1 cellular context compared by ENCODE assay signal in genomic region chr11:9384535-9385287, GRCh38.
TF ChIP-seq lines count a peak whose summit lies in the region.

Gene IPO7 (plus strand): TSS chr11:9384652. CDS start chr11:9384764, 112 bp downstream.

TF ChIP-seq in GM12878, 131 proteins besides CTCF, POLR2A, EP300 and RAD21 (continued from another document and continues in another):
- TF ChIP-seq CEBPB (IDR thresholded peaks at IDR 0.05; ENCODE audit: borderline replicate concordance in 1 of 2, low read depth in 2 of 2, low read length in 2 of 2) (no peak), RBBP5 (conservative IDR thresholded peaks at IDR 0.05) (no peak), MEF2B (IDR thresholded peaks at IDR 0.05; ENCODE audit: partially characterized antibody, poor library complexity, severe bottlenecking) (no peak), NR2C2 (IDR thresholded peaks at IDR 0.05; ENCODE audit: borderline replicate concordance, control insufficient read depth, insufficient read length, low read depth) (no peak), MYB (IDR thresholded peaks at IDR 0.05; ENCODE audit: borderline replicate concordance, low read depth, low read length) (no peak), TCF12 (IDR thresholded peaks at IDR 0.05; ENCODE audit: low read depth, low read length) (0 out of 2 replicates have a peak, but pooled peaks have one; percentile 19), NKRF (conservative IDR thresholded peaks at IDR 0.05) (peak; percentile 86), RELA (IDR thresholded peaks at IDR 0.05; ENCODE audit: borderline replicate concordance, partially characterized antibody) (peak; percentile 75), JUND (IDR thresholded peaks at IDR 0.05; ENCODE audit: low read depth, low read length) (no peak), RB1 (IDR thresholded peaks at IDR 0.05; ENCODE audit: borderline replicate concordance) (peak; percentile 92; the same call in 1 of the 2 replicates), MEF2A (IDR thresholded peaks at IDR 0.05; ENCODE audit: insufficient read depth, low read depth, low read length) (no peak), ZNF384 (IDR thresholded peaks at IDR 0.05; ENCODE audit: borderline replicate concordance, low read depth, low read length) (no peak), CHD1 (IDR thresholded peaks at IDR 0.05; ENCODE audit: low read depth, low read length) (no peak), TARDBP (IDR thresholded peaks at IDR 0.05; ENCODE audit: borderline replicate concordance) (0 out of 2 replicates have a peak, but pooled peaks have one; percentile 77), SUPT20H (IDR thresholded peaks at IDR 0.05; ENCODE audit: borderline replicate concordance, control insufficient read depth, low read depth, low read length) (no peak), SIX5 (IDR thresholded peaks at IDR 0.05; ENCODE audit: low read depth, low read length, severe bottlenecking) (peak; percentile 91), KAT2A (conservative IDR thresholded peaks at IDR 0.05; ENCODE audit: control insufficient read depth, low read depth, low read length) (no peak), NBN (IDR thresholded peaks at IDR 0.05) (0 out of 2 replicates have a peak, but pooled peaks have one; percentile 23), MTA2 (IDR thresholded peaks at IDR 0.05; ENCODE audit: low read depth) (no peak), PAX5 (IDR thresholded peaks at IDR 0.05; ENCODE audit: borderline replicate concordance, low read depth, low read length) (peak; percentile 49; the same call in 1 of the 2 replicates), ATF2 (IDR thresholded peaks at IDR 0.05; ENCODE audit: low read length) (no peak), ATF7 (IDR thresholded peaks at IDR 0.05; ENCODE audit: low read depth) (no peak), BRCA1 (IDR thresholded peaks at IDR 0.05; ENCODE audit: low read depth, low read length) (no peak), ZNF207 (IDR thresholded peaks at IDR 0.05; ENCODE audit: borderline replicate concordance) (peak; percentile 69; the same call in 1 of the 2 replicates), HCFC1 (IDR thresholded peaks at IDR 0.05; ENCODE audit: low read length) (peak; percentile 93), JUNB (IDR thresholded peaks at IDR 0.05) (no peak), PML (IDR thresholded peaks at IDR 0.05; ENCODE audit: low read length) (peak; percentile 91), EED (IDR thresholded peaks at IDR 0.05; ENCODE audit: low read depth) (peak; percentile 27)
- TF ChIP-seq, protein P1, sequence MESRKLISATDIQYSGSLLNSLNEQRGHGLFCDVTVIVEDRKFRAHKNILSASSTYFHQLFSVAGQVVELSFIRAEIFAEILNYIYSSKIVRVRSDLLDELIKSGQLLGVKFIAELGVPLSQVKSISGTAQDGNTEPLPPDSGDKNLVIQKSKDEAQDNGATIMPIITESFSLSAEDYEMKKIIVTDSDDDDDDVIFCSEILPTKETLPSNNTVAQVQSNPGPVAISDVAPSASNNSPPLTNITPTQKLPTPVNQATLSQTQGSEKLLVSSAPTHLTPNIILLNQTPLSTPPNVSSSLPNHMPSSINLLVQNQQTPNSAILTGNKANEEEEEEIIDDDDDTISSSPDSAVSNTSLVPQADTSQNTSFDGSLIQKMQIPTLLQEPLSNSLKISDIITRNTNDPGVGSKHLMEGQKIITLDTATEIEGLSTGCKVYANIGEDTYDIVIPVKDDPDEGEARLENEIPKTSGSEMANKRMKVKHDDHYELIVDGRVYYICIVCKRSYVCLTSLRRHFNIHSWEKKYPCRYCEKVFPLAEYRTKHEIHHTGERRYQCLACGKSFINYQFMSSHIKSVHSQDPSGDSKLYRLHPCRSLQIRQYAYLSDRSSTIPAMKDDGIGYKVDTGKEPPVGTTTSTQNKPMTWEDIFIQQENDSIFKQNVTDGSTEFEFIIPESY (IDR thresholded peaks at IDR 0.05): no peak
- TF ChIP-seq, protein P2, sequence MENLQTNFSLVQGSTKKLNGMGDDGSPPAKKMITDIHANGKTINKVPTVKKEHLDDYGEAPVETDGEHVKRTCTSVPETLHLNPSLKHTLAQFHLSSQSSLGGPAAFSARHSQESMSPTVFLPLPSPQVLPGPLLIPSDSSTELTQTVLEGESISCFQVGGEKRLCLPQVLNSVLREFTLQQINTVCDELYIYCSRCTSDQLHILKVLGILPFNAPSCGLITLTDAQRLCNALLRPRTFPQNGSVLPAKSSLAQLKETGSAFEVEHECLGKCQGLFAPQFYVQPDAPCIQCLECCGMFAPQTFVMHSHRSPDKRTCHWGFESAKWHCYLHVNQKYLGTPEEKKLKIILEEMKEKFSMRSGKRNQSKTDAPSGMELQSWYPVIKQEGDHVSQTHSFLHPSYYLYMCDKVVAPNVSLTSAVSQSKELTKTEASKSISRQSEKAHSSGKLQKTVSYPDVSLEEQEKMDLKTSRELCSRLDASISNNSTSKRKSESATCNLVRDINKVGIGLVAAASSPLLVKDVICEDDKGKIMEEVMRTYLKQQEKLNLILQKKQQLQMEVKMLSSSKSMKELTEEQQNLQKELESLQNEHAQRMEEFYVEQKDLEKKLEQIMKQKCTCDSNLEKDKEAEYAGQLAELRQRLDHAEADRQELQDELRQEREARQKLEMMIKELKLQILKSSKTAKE (IDR thresholded peaks at IDR 0.05; ENCODE audit: low read depth, poor library complexity, severe bottlenecking): no peak
- TF ChIP-seq, protein P3, sequence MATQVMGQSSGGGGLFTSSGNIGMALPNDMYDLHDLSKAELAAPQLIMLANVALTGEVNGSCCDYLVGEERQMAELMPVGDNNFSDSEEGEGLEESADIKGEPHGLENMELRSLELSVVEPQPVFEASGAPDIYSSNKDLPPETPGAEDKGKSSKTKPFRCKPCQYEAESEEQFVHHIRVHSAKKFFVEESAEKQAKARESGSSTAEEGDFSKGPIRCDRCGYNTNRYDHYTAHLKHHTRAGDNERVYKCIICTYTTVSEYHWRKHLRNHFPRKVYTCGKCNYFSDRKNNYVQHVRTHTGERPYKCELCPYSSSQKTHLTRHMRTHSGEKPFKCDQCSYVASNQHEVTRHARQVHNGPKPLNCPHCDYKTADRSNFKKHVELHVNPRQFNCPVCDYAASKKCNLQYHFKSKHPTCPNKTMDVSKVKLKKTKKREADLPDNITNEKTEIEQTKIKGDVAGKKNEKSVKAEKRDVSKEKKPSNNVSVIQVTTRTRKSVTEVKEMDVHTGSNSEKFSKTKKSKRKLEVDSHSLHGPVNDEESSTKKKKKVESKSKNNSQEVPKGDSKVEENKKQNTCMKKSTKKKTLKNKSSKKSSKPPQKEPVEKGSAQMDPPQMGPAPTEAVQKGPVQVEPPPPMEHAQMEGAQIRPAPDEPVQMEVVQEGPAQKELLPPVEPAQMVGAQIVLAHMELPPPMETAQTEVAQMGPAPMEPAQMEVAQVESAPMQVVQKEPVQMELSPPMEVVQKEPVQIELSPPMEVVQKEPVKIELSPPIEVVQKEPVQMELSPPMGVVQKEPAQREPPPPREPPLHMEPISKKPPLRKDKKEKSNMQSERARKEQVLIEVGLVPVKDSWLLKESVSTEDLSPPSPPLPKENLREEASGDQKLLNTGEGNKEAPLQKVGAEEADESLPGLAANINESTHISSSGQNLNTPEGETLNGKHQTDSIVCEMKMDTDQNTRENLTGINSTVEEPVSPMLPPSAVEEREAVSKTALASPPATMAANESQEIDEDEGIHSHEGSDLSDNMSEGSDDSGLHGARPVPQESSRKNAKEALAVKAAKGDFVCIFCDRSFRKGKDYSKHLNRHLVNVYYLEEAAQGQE (IDR thresholded peaks at IDR 0.05; ENCODE audit: low read depth, low read length): no peak
- TF ChIP-seq, protein P4, sequence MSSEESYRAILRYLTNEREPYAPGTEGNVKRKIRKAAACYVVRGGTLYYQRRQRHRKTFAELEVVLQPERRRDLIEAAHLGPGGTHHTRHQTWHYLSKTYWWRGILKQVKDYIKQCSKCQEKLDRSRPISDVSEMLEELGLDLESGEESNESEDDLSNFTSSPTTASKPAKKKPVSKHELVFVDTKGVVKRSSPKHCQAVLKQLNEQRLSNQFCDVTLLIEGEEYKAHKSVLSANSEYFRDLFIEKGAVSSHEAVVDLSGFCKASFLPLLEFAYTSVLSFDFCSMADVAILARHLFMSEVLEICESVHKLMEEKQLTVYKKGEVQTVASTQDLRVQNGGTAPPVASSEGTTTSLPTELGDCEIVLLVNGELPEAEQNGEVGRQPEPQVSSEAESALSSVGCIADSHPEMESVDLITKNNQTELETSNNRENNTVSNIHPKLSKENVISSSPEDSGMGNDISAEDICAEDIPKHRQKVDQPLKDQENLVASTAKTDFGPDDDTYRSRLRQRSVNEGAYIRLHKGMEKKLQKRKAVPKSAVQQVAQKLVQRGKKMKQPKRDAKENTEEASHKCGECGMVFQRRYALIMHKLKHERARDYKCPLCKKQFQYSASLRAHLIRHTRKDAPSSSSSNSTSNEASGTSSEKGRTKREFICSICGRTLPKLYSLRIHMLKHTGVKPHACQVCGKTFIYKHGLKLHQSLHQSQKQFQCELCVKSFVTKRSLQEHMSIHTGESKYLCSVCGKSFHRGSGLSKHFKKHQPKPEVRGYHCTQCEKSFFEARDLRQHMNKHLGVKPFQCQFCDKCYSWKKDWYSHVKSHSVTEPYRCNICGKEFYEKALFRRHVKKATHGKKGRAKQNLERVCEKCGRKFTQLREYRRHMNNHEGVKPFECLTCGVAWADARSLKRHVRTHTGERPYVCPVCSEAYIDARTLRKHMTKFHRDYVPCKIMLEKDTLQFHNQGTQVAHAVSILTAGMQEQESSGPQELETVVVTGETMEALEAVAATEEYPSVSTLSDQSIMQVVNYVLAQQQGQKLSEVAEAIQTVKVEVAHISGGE (CRISPR knock-in tag; IDR thresholded peaks at IDR 0.05): peak; percentile 63
- TF ChIP-seq, protein P5, sequence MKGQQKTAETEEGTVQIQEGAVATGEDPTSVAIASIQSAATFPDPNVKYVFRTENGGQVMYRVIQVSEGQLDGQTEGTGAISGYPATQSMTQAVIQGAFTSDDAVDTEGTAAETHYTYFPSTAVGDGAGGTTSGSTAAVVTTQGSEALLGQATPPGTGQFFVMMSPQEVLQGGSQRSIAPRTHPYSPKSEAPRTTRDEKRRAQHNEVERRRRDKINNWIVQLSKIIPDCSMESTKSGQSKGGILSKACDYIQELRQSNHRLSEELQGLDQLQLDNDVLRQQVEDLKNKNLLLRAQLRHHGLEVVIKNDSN (IDR thresholded peaks at IDR 0.05; ENCODE audit: borderline replicate concordance, extremely low read length, insufficient read depth, low read depth, low read length): peak; percentile 79
- TF ChIP-seq, protein P6, sequence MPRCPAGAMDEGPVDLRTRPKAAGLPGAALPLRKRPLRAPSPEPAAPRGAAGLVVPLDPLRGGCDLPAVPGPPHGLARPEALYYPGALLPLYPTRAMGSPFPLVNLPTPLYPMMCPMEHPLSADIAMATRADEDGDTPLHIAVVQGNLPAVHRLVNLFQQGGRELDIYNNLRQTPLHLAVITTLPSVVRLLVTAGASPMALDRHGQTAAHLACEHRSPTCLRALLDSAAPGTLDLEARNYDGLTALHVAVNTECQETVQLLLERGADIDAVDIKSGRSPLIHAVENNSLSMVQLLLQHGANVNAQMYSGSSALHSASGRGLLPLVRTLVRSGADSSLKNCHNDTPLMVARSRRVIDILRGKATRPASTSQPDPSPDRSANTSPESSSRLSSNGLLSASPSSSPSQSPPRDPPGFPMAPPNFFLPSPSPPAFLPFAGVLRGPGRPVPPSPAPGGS (IDR thresholded peaks at IDR 0.05; ENCODE audit: borderline replicate concordance, insufficient read depth, low read depth, low read length, poor library complexity, severe bottlenecking): no peak
- TF ChIP-seq, protein P7, sequence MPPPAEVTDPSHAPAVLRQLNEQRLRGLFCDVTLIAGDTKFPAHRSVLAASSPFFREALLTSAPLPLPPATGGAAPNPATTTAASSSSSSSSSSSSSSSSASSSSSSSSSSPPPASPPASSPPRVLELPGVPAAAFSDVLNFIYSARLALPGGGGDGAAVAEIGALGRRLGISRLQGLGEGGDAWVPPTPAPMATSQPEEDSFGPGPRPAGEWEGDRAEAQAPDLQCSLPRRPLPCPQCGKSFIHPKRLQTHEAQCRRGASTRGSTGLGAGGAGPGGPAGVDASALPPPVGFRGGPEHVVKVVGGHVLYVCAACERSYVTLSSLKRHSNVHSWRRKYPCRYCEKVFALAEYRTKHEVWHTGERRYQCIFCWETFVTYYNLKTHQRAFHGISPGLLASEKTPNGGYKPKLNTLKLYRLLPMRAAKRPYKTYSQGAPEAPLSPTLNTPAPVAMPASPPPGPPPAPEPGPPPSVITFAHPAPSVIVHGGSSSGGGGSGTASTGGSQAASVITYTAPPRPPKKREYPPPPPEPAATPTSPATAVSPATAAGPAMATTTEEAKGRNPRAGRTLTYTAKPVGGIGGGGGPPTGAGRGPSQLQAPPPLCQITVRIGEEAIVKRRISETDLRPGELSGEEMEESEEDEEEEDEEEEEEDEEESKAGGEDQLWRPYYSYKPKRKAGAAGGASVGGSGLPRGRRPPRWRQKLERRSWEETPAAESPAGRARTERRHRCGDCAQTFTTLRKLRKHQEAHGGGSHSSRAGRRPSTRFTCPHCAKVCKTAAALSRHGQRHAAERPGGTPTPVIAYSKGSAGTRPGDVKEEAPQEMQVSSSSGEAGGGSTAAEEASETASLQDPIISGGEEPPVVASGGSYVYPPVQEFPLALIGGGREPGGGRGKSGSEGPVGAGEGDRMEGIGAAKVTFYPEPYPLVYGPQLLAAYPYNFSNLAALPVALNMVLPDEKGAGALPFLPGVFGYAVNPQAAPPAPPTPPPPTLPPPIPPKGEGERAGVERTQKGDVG (CRISPR knock-in tag; IDR thresholded peaks at IDR 0.05): no peak
